Comparison of ENCODE assay signal across 15 cellular contexts in the genomic region with DNA sequence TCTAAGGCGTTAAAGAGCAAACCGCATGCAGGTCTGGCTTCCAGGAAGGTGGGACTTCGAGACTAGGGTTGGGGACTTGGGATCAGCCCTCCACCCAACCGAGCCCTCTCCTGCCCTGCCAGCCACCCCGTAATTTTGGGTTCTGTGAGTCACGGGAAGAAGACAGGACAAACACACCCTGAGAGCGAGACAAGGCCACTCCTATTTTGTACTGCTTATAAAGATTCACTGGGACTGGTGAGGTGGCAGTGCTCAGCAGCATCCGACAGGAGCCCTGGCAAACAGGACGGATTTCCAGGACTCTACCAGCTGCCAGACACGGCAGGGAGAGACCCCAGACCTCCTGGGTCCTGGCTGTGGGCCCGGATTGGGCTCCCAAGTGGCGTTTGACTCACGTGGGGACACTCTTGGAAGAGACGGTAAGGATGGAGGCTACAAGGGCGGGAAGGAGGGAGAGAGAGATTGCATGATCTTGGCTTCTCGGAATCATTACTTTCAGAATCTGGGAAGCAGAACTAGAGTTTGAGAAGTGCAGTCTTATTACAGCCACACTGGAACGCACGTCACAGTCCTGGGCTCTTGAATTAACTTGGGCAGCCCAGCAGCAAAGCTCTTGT. TPM values are rescaled to one million over a fixed set of nuclear protein-coding genes. Genes with fewer than 3 reads are reported as not detected.
DNase-seq lines count a peak whose midpoint lies in the region; ATAC-seq and TF ChIP-seq lines count a peak whose summit lies in the region.
"Had no signal": no experiment of that assay in that cellular context is flagged by ENCODE, and none has a peak within 500 bp of the region (broad histone marks: within the 10 kb centered on the region; RNA-seq: fewer than 3 reads in every experiment).

A gene (plus strand): TSS at position 245 of the 617 bp plus-strand sequence. CDS start 8,625 bp downstream, outside the sequence.

- CTCF ChIA-PET in RWPE1 (lab: Yijun Ruan, JAX), result no interaction called here

- POLR2A ChIA-PET in RWPE1 (lab: Yijun Ruan, JAX; ENCODE audit: low non-redundant PET), result no interaction called here

- H3K4me3 ChIP-seq in AG10803 (ENCODE audit: low read length), result peak within 1 kb of the TSS; percentile 26
- H3K4me3 ChIP-seq in fibroblast of mammary gland (ENCODE audit: control insufficient read depth, low read depth, low read length), result no peak within 1 kb of the TSS
- H3K4me3 ChIP-seq in MG63, result no peak within 1 kb of the TSS
- H3K4me3 ChIP-seq: BLaER1 had no signal

- DNase-seq in AG10803 (ENCODE audit: low read depth) (peak; percentile 24), RWPE1 (ENCODE audit: low spot score) (no peak), fibroblast of mammary gland (ENCODE audit: low read depth) (peak; percentile 46), omental fat pad (ENCODE audit: low spot score) (no peak), MG63 (no peak), cerebellar cortex (ENCODE audit: low spot score) (no peak)
- no peak for DNase-seq in stimulated activated naive CD4-positive, alpha-beta T cell treated with Interleukin-2 at 50 U/mL for 16 hours (lab: John Stamatoyannopoulos, UW)
- DNase-seq: activated naive CD8-positive, alpha-beta T cell treated with anti-CD3 and anti-CD28 coated beads for 36 hours; EL; heart right ventricle; NCI-H2029 treated with DMSO at 0.1 percent for 48 hours; T-helper 2 cell had no signal

- peak within 1 kb of the TSS; percentile 57 for H3K27ac ChIP-seq in RWPE1
- H3K27ac ChIP-seq: BLaER1 had no signal

- ATAC-seq in omental fat pad (ENCODE audit: low FRiP score), result no peak
- ATAC-seq in GM18907 (IDR thresholded peaks at IDR 0.05; ENCODE audit: unreplicated experiment), result no peak

- H3K36me3 ChIP-seq in MG63, result no peaks in the 10 kb centered on the region
- H3K36me3 ChIP-seq: BLaER1, heart right ventricle had no signal

- H3K9me3 ChIP-seq in MG63, result no peaks in the 10 kb centered on the region
- H3K9me3 ChIP-seq: BLaER1, heart right ventricle had no signal

- TF ChIP-seq CTCF in AG10803 (conservative IDR thresholded peaks at IDR 0.05; ENCODE audit: low read length), result no peak
- TF ChIP-seq CTCF in RWPE1 (conservative IDR thresholded peaks at IDR 0.05; ENCODE audit: low read depth), result no peak
- no peak for TF ChIP-seq CTCF in fibroblast of mammary gland (conservative IDR thresholded peaks at IDR 0.05; ENCODE audit: control insufficient read depth, insufficient read depth, low read depth, low read length)
- TF ChIP-seq CTCF in omental fat pad (IDR thresholded peaks at IDR 0.05), result no peak

- no peaks in the 10 kb centered on the region; the same call in 1 of the 2 replicates for H3K27me3 ChIP-seq in MG63
- H3K27me3 ChIP-seq: BLaER1 had no signal

RNA-seq across cellular contexts. Expression of the gene that starts here (rescaled TPM):
- 10 to 100 TPM in 3 of 4 donors, 1 to 10 TPM in 1; 5.4 to 16.9 (median 12.9) TPM for total RNA-seq in omental fat pad
- not detected in 2 replicates for total RNA-seq in MG63 (2014; rRNA removed; shearing (Covaris generic); ENCODE audit: low replicate concordance)
- total RNA-seq: activated CD8-positive, alpha-beta memory T cell treated with anti-CD3 and anti-CD28 coated beads for 36 hours; activated naive CD8-positive, alpha-beta T cell treated with anti-CD3 and anti-CD28 coated beads for 36 hours had no signal

Comparison
In these comparisons a context has a peak if more than half of its experiments do, and no peak if none do; other contexts are left out.
1. DNase-seq: peak in AG10803 (single experiment) and fibroblast of mammary gland (single experiment); none in RWPE1 (single experiment), omental fat pad (single experiment), MG63 (single experiment), stimulated activated naive CD4-positive, alpha-beta T cell treated with Interleukin-2 at 50 U/mL for 16 hours (single experiment) and cerebellar cortex (single experiment).